ENCODE assay signal across 19 cellular contexts in genomic region chr11:1520987-1521349, GRCh38. TPM values are rescaled to one million over a fixed set of nuclear protein-coding genes. Genes with fewer than 3 reads are reported as not detected.
DNase-seq lines count a peak whose midpoint lies in the region; ATAC-seq, FAIRE-seq and TF ChIP-seq lines count a peak whose summit lies in the region.
"Had no signal": no experiment of that assay in that cellular context is flagged by ENCODE, and none has a peak within 500 bp of the region (broad histone marks: within the 10 kb centered on the region; RNA-seq: fewer than 3 reads in every experiment).

No MANE protein-coding gene starts in this region.

- peak overlapping the region; percentile 73 to 94 (median 84) for H3K4me2 ChIP-seq in BLaER1 treated with 17β-estradiol and CSF1 and Interleukin-3, amounts not matched to agents 10 nM and 100 nM
- peak overlapping the region; percentile 59 for H3K4me2 ChIP-seq in K562 (ENCODE audit: insufficient read depth, low read length)

- TF ChIP-seq POLR2A in K562 (conservative IDR thresholded peaks at IDR 0.05), result no peak

- POLR2A ChIA-PET in K562 (lab: Yijun Ruan, JAX), result interaction anchor here (0.6 to 1.0 kb wide), 4 partner anchors 9 to 596 kb away, joined by 3 to 7 read pairs (median 4); no protein-coding TSS in a partner anchor

- H3K9ac ChIP-seq in BLaER1 treated with 17β-estradiol and CSF1 and Interleukin-3, amounts not matched to agents 10 nM and 100 nM, result peak overlapping the region in 7 of 11 experiments; percentile 4 to 70 (median 54); a peak in 10 of 22 replicates
- peak overlapping the region in 1 of 2 experiments; percentile 41; a peak in 2 of 4 replicates for H3K9ac ChIP-seq in K562 (ENCODE audit: insufficient read depth in 1 of 2, low read depth in 2 of 2, low read length in 2 of 2)

- H3K27ac ChIP-seq in BLaER1 treated with 17β-estradiol and CSF1 and Interleukin-3, amounts not matched to agents 10 nM and 100 nM, result peak overlapping the region in 7 of 11 experiments; percentile 34 to 77 (median 66); a peak in 13 of 22 replicates
- H3K27ac ChIP-seq in K562 (ENCODE audit: extremely low read depth, low read depth, low read length) (peak overlapping the region; percentile 29; the same call in 1 of the 3 replicates), right cardiac atrium (ENCODE audit: low read length) (no peak overlapping the region)
- H3K27ac ChIP-seq: ovary, sigmoid colon, uterus had no signal

- H3K9me1 ChIP-seq in K562 (ENCODE audit: control insufficient read depth, insufficient read depth, low read length), result peaks cover 4% of the 10 kb centered on the region

- H3K4me1 ChIP-seq in BLaER1 treated with 17β-estradiol and CSF1 and Interleukin-3, amounts not matched to agents 10 nM and 100 nM, result peaks cover 64 to 99% (median 93%) of the 10 kb centered on the region in 10 experiments
- H3K4me1 ChIP-seq in K562 (replicated peaks in 1 of 2; ENCODE audit: control insufficient read depth in 2 of 2, insufficient read depth in 2 of 2, low read length in 2 of 2) (peaks cover 17 to 51% of the 10 kb centered on the region in 2 experiments), right cardiac atrium (ENCODE audit: control insufficient read depth, insufficient read depth, low read length) (peaks cover 7% of the 10 kb centered on the region)

- FAIRE-seq in K562 (lab: Jason Lieb, UNC), result peak; percentile 66
- FAIRE-seq: frontal cortex had no signal

- TF ChIP-seq EP300 in K562 (IDR thresholded peaks at IDR 0.05; ENCODE audit: low read length), result no peak

- H3K79me2 ChIP-seq in K562 (ENCODE audit: control insufficient read depth, insufficient read depth, low read length), result peaks cover 21% of the 10 kb centered on the region

- BruUV-seq in K562 (replicated peaks; lab: Mats Ljungman, UMichigan), result no TSS peak

- H3K36me3 ChIP-seq in BLaER1 treated with 17β-estradiol and CSF1 and Interleukin-3, amounts not matched to agents 10 nM and 100 nM, result peaks cover 0 to 17% (median 0%) of the 10 kb centered on the region in 11 experiments; a peak in 2 of 22 replicates
- no peaks in the 10 kb centered on the region for H3K36me3 ChIP-seq in K562 (ENCODE audit: control insufficient read depth, insufficient read depth, low read length)
- H3K36me3 ChIP-seq: ovary, sigmoid colon, uterus had no signal

- peak overlapping the region in 6 of 10 experiments; percentile 6 to 41 (median 31); a peak in 7 of 20 replicates for H3K4me3 ChIP-seq in BLaER1 treated with 17β-estradiol and CSF1 and Interleukin-3, amounts not matched to agents 10 nM and 100 nM
- H3K4me3 ChIP-seq in K562, result no peak overlapping the region
- H3K4me3 ChIP-seq in right cardiac atrium (ENCODE audit: low read length), result no peak overlapping the region
- H3K4me3 ChIP-seq: ovary, sigmoid colon, uterus had no signal

- H4K20me1 ChIP-seq in BLaER1 treated with 17β-estradiol and CSF1 and Interleukin-3, amounts not matched to agents 10 nM and 100 nM, result peaks cover 100% of the 10 kb centered on the region in 11 experiments
- H4K20me1 ChIP-seq in K562 (replicated peaks; ENCODE audit: control insufficient read depth, insufficient read depth, low read length), result peaks cover 55% of the 10 kb centered on the region

- no peak overlapping the region; the same call in 1 of the 2 replicates for H2AFZ ChIP-seq in K562 (ENCODE audit: low read depth, low read length)

- ATAC-seq in K562 (peak; percentile 43), right cardiac atrium (peak in 1 of 2 donors; percentile 37)
- ATAC-seq: activated CD4-positive, alpha-beta T cell treated with anti-CD3 and anti-CD28 coated beads for 36 hours; HCT116 had no signal

- no peak for TF ChIP-seq RAD21 in K562 (CRISPR knock-in tag; conservative IDR thresholded peaks at IDR 0.05 in 1 of 2, IDR thresholded peaks at IDR 0.05 in 1 of 2)

- 0 out of 6 replicates have a peak, but pooled peaks of 1 of the 3 experiments have one; percentile 10 for TF ChIP-seq CTCF in K562 (IDR thresholded peaks at IDR 0.05 in 2 of 3, conservative IDR thresholded peaks at IDR 0.05 in 1 of 3; ENCODE audit: insufficient read depth in 2 of 3, low read depth in 1 of 3, low read length in 3 of 3)

- H3K27me3 ChIP-seq in BLaER1 treated with 17β-estradiol and CSF1 and Interleukin-3, amounts not matched to agents 10 nM and 100 nM, result peaks cover 0 to 4% (median 0%) of the 10 kb centered on the region in 11 experiments; a peak in 2 of 22 replicates
- H3K27me3 ChIP-seq in K562 (ENCODE audit: control insufficient read depth in 2 of 2, insufficient read depth in 2 of 2, low read length in 2 of 2) (no peaks in the 10 kb centered on the region), right cardiac atrium (ENCODE audit: control insufficient read depth, insufficient read depth) (no peaks in the 10 kb centered on the region)
- H3K27me3 ChIP-seq: ovary, sigmoid colon, uterus had no signal

- DNase-seq in NAMALWA (ENCODE audit: low spot score), result peak; percentile 63
- peak in 2 of 4 experiments; percentile 25 to 28 for DNase-seq in K562 (ENCODE audit: extremely low read depth in 1 of 4, low spot score in 3 of 4)
- peak; percentile 49 to 73 (median 71) for DNase-seq in right cardiac atrium
- no peak for DNase-seq in NCI-H2196 treated with DMSO at 0.1 percent for 48 hours (lab: John Stamatoyannopoulos, UW; ENCODE audit: unreplicated experiment)
- DNase-seq in stimulated activated CD4-positive, alpha-beta T cell treated with anti-CD3 and anti-CD28 coated beads, Interleukin-4, amount 100 ng/mL, for 24 hours, result no peak
- DNase-seq in T-helper 2 cell, result no peak
- no peak for DNase-seq in NCI-H2107 (lab: John Stamatoyannopoulos, UW)
- DNase-seq: activated CD4-positive, alpha-beta T cell treated with anti-CD3 and anti-CD28 coated beads for 36 hours; activated CD8-positive, alpha-beta memory T cell treated with anti-CD3 and anti-CD28 coated beads, Interleukin-2, amount 50 U/mL, for 48 hours; activated naive CD4-positive, alpha-beta T cell; KG1; NCI-H1048; NCI-H526; ovary; sigmoid colon; uterus had no signal

- CTCF ChIA-PET in K562 (lab: Yijun Ruan, JAX; ENCODE audit: low intra/inter-chr PET ratio), result interaction anchor here (0.6 kb wide), 1 partner anchor 25 kb away, joined by 3 read pairs; no protein-coding TSS in a partner anchor

- no peaks in the 10 kb centered on the region for H3K9me3 ChIP-seq in BLaER1 treated with 17β-estradiol and CSF1 and Interleukin-3, amounts not matched to agents 10 nM and 100 nM (replicated peaks in 1 of 11)
- H3K9me3 ChIP-seq in K562 (replicated peaks; ENCODE audit: control insufficient read depth, insufficient read depth, low read depth, low read length), result no peaks in the 10 kb centered on the region
- no peaks in the 10 kb centered on the region for H3K9me3 ChIP-seq in right cardiac atrium (ENCODE audit: control insufficient read depth, low read length)
- H3K9me3 ChIP-seq: ovary, sigmoid colon, uterus had no signal

- in situ Hi-C loops in K562 (cut with MboI), result no loop called here

- intact Hi-C loops in K562 (cut with micrococcal nuclease), result no loop called here
- intact Hi-C loops in right cardiac atrium (cut with DNase I), result no loop called here

- 20% methylated on average over 14 of the region's 14 CpGs for WGBS in K562 (ENCODE audit: insufficient coverage, low coverage, missing lambda C conversion rate)
- WGBS in right cardiac atrium, result 18% methylated on average over 14 of the region's 14 CpGs

TF ChIP-seq in K562, 482 proteins besides CTCF, POLR2A, EP300 and RAD21 (continues in another document):
- TF ChIP-seq LARP7 (IDR thresholded peaks at IDR 0.05), result no peak

RNA-seq across cellular contexts. Expression of gene MOB2, which starts 34.4 kb away (rescaled TPM):
- total RNA-seq in K562 (2011; cell fraction: chromatin; rRNA removed; ENCODE audit: low replicate concordance), result 14.8 and 29.8 TPM in 2 replicates
- 29.5 and 31.0 TPM in 2 replicates for total RNA-seq in K562 (2011; cell fraction: nucleolus; rRNA removed)
- total RNA-seq in K562 (2011; cell fraction: nucleoplasm; rRNA removed), result 17.6 and 19.9 TPM in 2 replicates
- 18.9 and 19.1 TPM in 2 replicates for total RNA-seq in K562 (2014; rRNA removed)
- 9.0 and 16.7 TPM in 2 replicates for total RNA-seq in K562 (2014; rRNA removed; fragmentation: Illumina TruSeq; extraction: Trizol)
- total RNA-seq in K562 (2015; rRNA removed; fragmentation: Illumina TruSeq; extraction: Trizol), result 18.9 and 19.2 TPM in 2 replicates
- 23.6 and 24.9 TPM in 2 replicates for total RNA-seq in K562 (2021)
- polyA plus RNA-seq in K562 (2011; rRNA removed), result 30.4 and 33.3 TPM in 2 replicates
- 32.0 and 48.0 TPM in 2 replicates for polyA plus RNA-seq in K562 (2011; cell fraction: cytosol; rRNA removed)
- 38.7 and 62.4 TPM in 2 replicates for polyA plus RNA-seq in K562 (2011; cell fraction: nucleus; rRNA removed)
- 19.2 and 26.7 TPM in 2 replicates for polyA plus RNA-seq in K562 (2012)
- polyA plus RNA-seq in K562 (2014; fragmentation: Illumina TruSeq; extraction: Trizol), result 36.8 and 46.3 TPM in 2 replicates
- under 1 TPM; 0.17 to 0.41 TPM for polyA plus RNA-seq in K562 (2014; fragmentation: Nextera tagmentation; extraction: Ambion mirVana)
- 24.3 and 27.5 TPM in 2 replicates for polyA plus RNA-seq in K562 (2014; rRNA removed)
- 16.6 and 22.5 TPM in 2 replicates for polyA minus RNA-seq in K562 (2011; rRNA and poly(A)+ RNA removed)
- polyA minus RNA-seq in K562 (2011; cell fraction: cytosol; rRNA and poly(A)+ RNA removed), result 10.3 and 13.7 TPM in 2 replicates
- polyA minus RNA-seq in K562 (2011; cell fraction: nucleus; rRNA and poly(A)+ RNA removed), result 7.5 and 12.7 TPM in 2 replicates
- total RNA-seq in right cardiac atrium, result 10 to 100 TPM; 35.0 to 45.0 (median 42.0) TPM
- polyA plus RNA-seq in right cardiac atrium, result 40.0 TPM

RNA-seq across cellular contexts. Expression of gene DUSP8, which starts 51.1 kb away (rescaled TPM):
- 2.6 and 6.2 TPM in 2 replicates for total RNA-seq in K562 (2011; cell fraction: chromatin; rRNA removed; ENCODE audit: low replicate concordance)
- total RNA-seq in K562 (2011; cell fraction: nucleolus; rRNA removed), result 1.4 and 3.5 TPM in 2 replicates
- 2.0 and 5.0 TPM in 2 replicates for total RNA-seq in K562 (2011; cell fraction: nucleoplasm; rRNA removed)
- total RNA-seq in K562 (2014; rRNA removed) (0.18 and 0.29 TPM in 2 replicates), K562 (2014; rRNA removed; fragmentation: Illumina TruSeq; extraction: Trizol) (0.22 and 0.33 TPM in 2 replicates), K562 (2015; rRNA removed; fragmentation: Illumina TruSeq; extraction: Trizol) (0.14 TPM in 1 of 2 replicates, not detected in the other), K562 (2021) (0.83 and 2.0 TPM in 2 replicates), right cardiac atrium (10 to 100 TPM; 10.1 to 15.6 (median 12.3) TPM)
- polyA plus RNA-seq in K562 (2011; rRNA removed) (2.0 and 4.4 TPM in 2 replicates), K562 (2014; fragmentation: Illumina TruSeq; extraction: Trizol) (0.86 and 1.7 TPM in 2 replicates), K562 (2014; fragmentation: Nextera tagmentation; extraction: Ambion mirVana) (not detected), K562 (2014; rRNA removed) (0.50 and 1.0 TPM in 2 replicates), right cardiac atrium (13.3 TPM)
- polyA plus RNA-seq in K562 (2011; cell fraction: cytosol; rRNA removed), result 1.8 and 2.8 TPM in 2 replicates
- 3.9 and 5.9 TPM in 2 replicates for polyA plus RNA-seq in K562 (2011; cell fraction: nucleus; rRNA removed)
- polyA plus RNA-seq in K562 (2012), result 1.7 and 1.8 TPM in 2 replicates
- 0.81 and 1.4 TPM in 2 replicates for polyA minus RNA-seq in K562 (2011; rRNA and poly(A)+ RNA removed)
- 2.7 and 4.1 TPM in 2 replicates for polyA minus RNA-seq in K562 (2011; cell fraction: cytosol; rRNA and poly(A)+ RNA removed)
- 0.78 and 1.1 TPM in 2 replicates for polyA minus RNA-seq in K562 (2011; cell fraction: nucleus; rRNA and poly(A)+ RNA removed)

Comparison
In these comparisons a context has a peak if more than half of its experiments do, and no peak if none do; other contexts are left out.
1. H3K4me3 ChIP-seq: peak in BLaER1 treated with 17β-estradiol and CSF1 and Interleukin-3, amounts not matched to agents 10 nM and 100 nM (6 of 10); none in K562 (single experiment) and right cardiac atrium (single experiment).
2. DNase-seq: peak in NAMALWA (single experiment) and right cardiac atrium (3 of 3); none in NCI-H2196 treated with DMSO at 0.1 percent for 48 hours (single experiment), stimulated activated CD4-positive, alpha-beta T cell treated with anti-CD3 and anti-CD28 coated beads, Interleukin-4, amount 100 ng/mL, for 24 hours (single experiment), T-helper 2 cell (0 of 5) and NCI-H2107 (single experiment).